ENCODE assay signal across 8 cellular contexts in the genomic region with DNA sequence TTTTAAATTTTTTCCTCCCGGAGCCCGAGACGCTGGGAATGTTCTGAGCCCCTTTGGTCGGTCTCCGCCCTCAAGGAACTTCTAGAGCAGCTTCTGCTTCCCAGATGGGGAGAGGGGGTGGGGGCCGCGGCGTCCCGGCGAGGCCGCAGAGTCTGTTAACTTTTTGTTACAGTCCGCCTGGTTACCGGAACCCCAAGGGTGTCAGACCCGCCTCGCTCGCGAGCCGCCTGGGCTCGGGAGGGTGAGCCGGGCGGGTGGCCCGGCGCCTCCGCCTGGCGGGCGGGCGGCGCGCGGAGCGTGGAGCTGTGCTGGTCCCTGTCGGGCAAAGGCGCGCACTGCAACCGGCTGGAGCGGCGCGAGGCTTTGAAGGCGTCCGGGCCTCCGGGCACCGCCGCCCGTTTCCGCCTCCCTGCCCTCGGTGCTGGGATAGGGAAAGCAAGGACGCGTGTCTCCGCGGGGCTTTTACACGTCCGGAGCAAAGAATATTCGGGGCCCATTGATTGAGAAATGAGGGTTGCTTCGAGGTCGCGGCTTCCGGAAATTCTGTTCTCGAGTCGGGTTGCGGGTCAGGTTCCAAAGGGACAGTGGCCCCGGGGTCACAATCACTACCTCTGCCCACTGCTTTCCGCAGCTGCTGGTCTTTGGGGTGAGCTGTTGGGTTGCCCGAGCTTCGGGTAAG. TPM values are rescaled to one million over a fixed set of nuclear protein-coding genes. Genes with fewer than 3 reads are reported as not detected.
DNase-seq lines count a peak whose midpoint lies in the region; ATAC-seq and TF ChIP-seq lines count a peak whose summit lies in the region.

No MANE protein-coding gene starts in this region.

- WGBS in heart right ventricle, 2 donors, result 1% methylated on average over 58 to 64 of the region's 64 CpGs

- peak overlapping the region; percentile 80 to 99 (median 96) for H3K9ac ChIP-seq in BLaER1 treated with 17β-estradiol and CSF1 and Interleukin-3, amounts not matched to agents 10 nM and 100 nM

- peak; percentile 47 for ATAC-seq in GM19351 (IDR thresholded peaks at IDR 0.05; ENCODE audit: unreplicated experiment)
- peak; percentile 39 for ATAC-seq in activated naive CD8-positive, alpha-beta T cell treated with anti-CD3 and anti-CD28 coated beads, Interleukin-2, amount 50 U/mL, for 24 hours
- peak; percentile 64 to 78 (median 70) for ATAC-seq in heart right ventricle
- ATAC-seq in upper lobe of right lung, result peak; percentile 84

- intact Hi-C loops in heart right ventricle (cut with DNase I), result loop anchor here (1.0 to 10.0 kb wide), 15 partner anchors 90 to 968 kb away; a partner anchor contains a TSS
- intact Hi-C loops in posterior vena cava (cut with DNase I), result loop anchor here in 1 of 2 donors (5.0 kb wide), 1 partner anchor 705 kb away; no protein-coding TSS in a partner anchor
- intact Hi-C loops in upper lobe of right lung (cut with DNase I), result no loop called here

- H3K27ac ChIP-seq in BLaER1 treated with 17β-estradiol and CSF1 and Interleukin-3, amounts not matched to agents 10 nM and 100 nM, result peak overlapping the region; percentile 52 to 98 (median 93)
- H3K27ac ChIP-seq in heart right ventricle (peak overlapping the region in 9 of 10 donors; percentile 55 to 90 (median 75)), upper lobe of right lung (peak overlapping the region; percentile 75)

- H3K9me3 ChIP-seq in BLaER1 treated with 17β-estradiol and CSF1 and Interleukin-3, amounts not matched to agents 10 nM and 100 nM (replicated peaks in 1 of 11), result no peaks in the 10 kb centered on the region
- H3K9me3 ChIP-seq in heart right ventricle (no peaks in the 10 kb centered on the region), upper lobe of right lung (no peaks in the 10 kb centered on the region)

- peak overlapping the region; percentile 75 to 99 (median 93) for H3K4me3 ChIP-seq in BLaER1 treated with 17β-estradiol and CSF1 and Interleukin-3, amounts not matched to agents 10 nM and 100 nM
- H3K4me3 ChIP-seq in heart right ventricle (peak overlapping the region; percentile 46 to 80 (median 66)), upper lobe of right lung (peak overlapping the region; percentile 61)

- H4K20me1 ChIP-seq in BLaER1 treated with 17β-estradiol and CSF1 and Interleukin-3, amounts not matched to agents 10 nM and 100 nM, result peaks cover 0 to 53% (median 37%) of the 10 kb centered on the region in 11 experiments; a peak in 19 of 22 replicates

- H3K27ac Mint-ChIP-seq in activated naive CD8-positive, alpha-beta T cell treated with anti-CD3 and anti-CD28 coated beads, Interleukin-2, amount 50 U/mL, for 24 hours, result peak overlapping the region; percentile 93

- TF ChIP-seq CTCF in heart right ventricle (IDR thresholded peaks at IDR 0.05) (peak; percentile 75 to 98 (median 96)), upper lobe of right lung (IDR thresholded peaks at IDR 0.05) (peak; percentile 89)

- peak overlapping the region; percentile 87 to 98 (median 96) for H3K4me2 ChIP-seq in BLaER1 treated with 17β-estradiol and CSF1 and Interleukin-3, amounts not matched to agents 10 nM and 100 nM

- H3K4me3 Mint-ChIP-seq in activated naive CD8-positive, alpha-beta T cell treated with anti-CD3 and anti-CD28 coated beads, Interleukin-2, amount 50 U/mL, for 24 hours, result peak overlapping the region; percentile 96

- H3K36me3 Mint-ChIP-seq in activated naive CD8-positive, alpha-beta T cell treated with anti-CD3 and anti-CD28 coated beads, Interleukin-2, amount 50 U/mL, for 24 hours (ENCODE audit: low read depth), result peaks cover 9% of the 10 kb centered on the region

- H3K27me3 Mint-ChIP-seq in activated naive CD8-positive, alpha-beta T cell treated with anti-CD3 and anti-CD28 coated beads, Interleukin-2, amount 50 U/mL, for 24 hours, result peaks cover 15% of the 10 kb centered on the region

- H3K9me3 Mint-ChIP-seq in activated naive CD8-positive, alpha-beta T cell treated with anti-CD3 and anti-CD28 coated beads, Interleukin-2, amount 50 U/mL, for 24 hours, result no peaks in the 10 kb centered on the region

- H3K36me3 ChIP-seq in BLaER1 treated with 17β-estradiol and CSF1 and Interleukin-3, amounts not matched to agents 10 nM and 100 nM, result peaks cover 0 to 15% (median 0%) of the 10 kb centered on the region in 11 experiments; a peak in 6 of 22 replicates
- H3K36me3 ChIP-seq in heart right ventricle (no peaks in the 10 kb centered on the region), upper lobe of right lung (no peaks in the 10 kb centered on the region)

- H3K4me1 Mint-ChIP-seq in activated naive CD8-positive, alpha-beta T cell treated with anti-CD3 and anti-CD28 coated beads, Interleukin-2, amount 50 U/mL, for 24 hours, result peaks cover 66% of the 10 kb centered on the region

- DNase-seq in HK-2 (ENCODE audit: unreplicated experiment) (peak; percentile 85), SKM-1 treated with dmso at 0.1 percent for 144 hours (lab: John Stamatoyannopoulos, UW; ENCODE audit: unreplicated experiment) (peak; percentile 63), heart right ventricle (peak; percentile 77 to 89), posterior vena cava (ENCODE audit: low spot score) (peak; percentile 95), upper lobe of right lung (peak; percentile 94)
- peak; percentile 86 for DNase-seq in activated naive CD8-positive, alpha-beta T cell treated with anti-CD3 and anti-CD28 coated beads, Interleukin-2, amount 50 U/mL, for 24 hours

- peaks cover 48 to 73% (median 70%) of the 10 kb centered on the region in 10 experiments for H3K4me1 ChIP-seq in BLaER1 treated with 17β-estradiol and CSF1 and Interleukin-3, amounts not matched to agents 10 nM and 100 nM
- H3K4me1 ChIP-seq in heart right ventricle (peaks cover 3 to 69% (median 59%) of the 10 kb centered on the region in 9 donors), upper lobe of right lung (peaks cover 40% of the 10 kb centered on the region)

- H3K27me3 ChIP-seq in BLaER1 treated with 17β-estradiol and CSF1 and Interleukin-3, amounts not matched to agents 10 nM and 100 nM, result peaks cover 0 to 33% (median 0%) of the 10 kb centered on the region in 11 experiments; a peak in 8 of 22 replicates
- H3K27me3 ChIP-seq in heart right ventricle, result peaks cover 7 to 90% (median 80%) of the 10 kb centered on the region in 7 donors
- H3K27me3 ChIP-seq in upper lobe of right lung, result peaks cover 78% of the 10 kb centered on the region

RNA-seq across cellular contexts. Expression of a gene that starts 1.7 kb away (rescaled TPM):
- total RNA-seq in heart right ventricle, result 1 to 10 TPM; 1.1 to 5.9 (median 2.3) TPM
- 1 to 10 TPM in 1 of 2 donors, under 1 TPM in 1; 0.73 to 1.8 TPM for polyA plus RNA-seq in heart right ventricle
- under 1 TPM; 0.62 to 0.97 TPM for total RNA-seq in posterior vena cava
- total RNA-seq in upper lobe of right lung, result 2.7 TPM

Comparison
In these comparisons a context has a peak if more than half of its experiments do, and no peak if none do; other contexts are left out.
1. Peak in every context shown above with its lines: DNase-seq, ATAC-seq, H3K4me3 ChIP-seq and H3K27ac ChIP-seq.